Comparison of ENCODE assay signal across 10 cellular contexts in genomic region chr3:147120029-147120428, GRCh38.
DNase-seq lines count a peak whose midpoint lies in the region; ATAC-seq and TF ChIP-seq lines count a peak whose summit lies in the region.
"Had no signal": no experiment of that assay in that cellular context is flagged by ENCODE, and none has a peak within 500 bp of the region (broad histone marks: within the 10 kb centered on the region; RNA-seq: fewer than 3 reads in every experiment).

No MANE protein-coding gene starts in this region.

- peak; percentile 45 for TF ChIP-seq CTCF in left ventricle myocardium inferior (IDR thresholded peaks at IDR 0.05; ENCODE audit: borderline replicate concordance)
- TF ChIP-seq CTCF in right atrium auricular region (IDR thresholded peaks at IDR 0.05): peak in 1 of 2 donors; percentile 48
- TF ChIP-seq CTCF in PC-9 (conservative IDR thresholded peaks at IDR 0.05): peak; percentile 57
- no peak for TF ChIP-seq CTCF in ovary (IDR thresholded peaks at IDR 0.05)

- H3K27me3 ChIP-seq in left ventricle myocardium inferior (ENCODE audit: low read depth) (no peaks in the 10 kb centered on the region), right atrium auricular region (no peaks in the 10 kb centered on the region), PC-9 (ENCODE audit: insufficient read depth, low read depth) (no peaks in the 10 kb centered on the region), ovary (no peaks in the 10 kb centered on the region)
- H3K27me3 ChIP-seq: SJCRH30 had no signal

- POLR2A ChIA-PET in PC-9 (lab: Charles Lee; ENCODE audit: unreplicated experiment): no interaction called here

- H3K36me3 ChIP-seq in left ventricle myocardium inferior (no peaks in the 10 kb centered on the region), right atrium auricular region (no peaks in the 10 kb centered on the region), PC-9 (ENCODE audit: low read depth) (no peaks in the 10 kb centered on the region), ovary (no peaks in the 10 kb centered on the region)
- H3K36me3 ChIP-seq: SJCRH30 had no signal

- no peaks in the 10 kb centered on the region for H3K27me3 Mint-ChIP-seq in activated CD4-positive, alpha-beta T cell treated with anti-CD3 and anti-CD28 coated beads, Interleukin-2, amount 10 ng/mL, durations not matched to agents 24 days and 14 days
- H3K27me3 Mint-ChIP-seq: stimulated activated memory B cell treated with anti-CD40 and anti-IgM and Interleukin-4, amounts not matched to agents 10 μg/mL and 1 μg/mL and 100 μg/mL, for 72 hours had no signal

- H3K9me3 Mint-ChIP-seq in activated CD4-positive, alpha-beta T cell treated with anti-CD3 and anti-CD28 coated beads, Interleukin-2, amount 10 ng/mL, durations not matched to agents 24 days and 14 days: no peaks in the 10 kb centered on the region

- H3F3A ChIP-seq in PC-9 (ENCODE audit: insufficient read depth, low read depth): no peaks in the 10 kb centered on the region

- H3K27ac ChIP-seq in left ventricle myocardium inferior (replicated peaks) (no peak overlapping the region), right atrium auricular region (no peak overlapping the region), PC-9 (no peak overlapping the region), ovary (no peak overlapping the region)
- H3K27ac ChIP-seq: SJCRH30 had no signal

- H3K4me1 ChIP-seq in left ventricle myocardium inferior (no peaks in the 10 kb centered on the region), right atrium auricular region (no peaks in the 10 kb centered on the region), PC-9 (replicated peaks; ENCODE audit: insufficient read depth) (no peaks in the 10 kb centered on the region), ovary (ENCODE audit: insufficient read depth) (no peaks in the 10 kb centered on the region)
- H3K4me1 ChIP-seq: SJCRH30 had no signal

- H2AFZ ChIP-seq in PC-9: no peak overlapping the region

- no peaks in the 10 kb centered on the region for H3K79me2 ChIP-seq in PC-9 (ENCODE audit: low read depth)

- TF ChIP-seq EP300 in ovary (IDR thresholded peaks at IDR 0.05): no peak

- no peaks in the 10 kb centered on the region for H3K9me2 ChIP-seq in PC-9 (ENCODE audit: insufficient read depth)

- H3K36me3 Mint-ChIP-seq in activated CD4-positive, alpha-beta T cell treated with anti-CD3 and anti-CD28 coated beads, Interleukin-2, amount 10 ng/mL, durations not matched to agents 24 days and 14 days (ENCODE audit: low read depth): no peaks in the 10 kb centered on the region
- H3K36me3 Mint-ChIP-seq: stimulated activated memory B cell treated with anti-CD40 and anti-IgM and Interleukin-4, amounts not matched to agents 10 μg/mL and 1 μg/mL and 100 μg/mL, for 72 hours had no signal

- no peak for TF ChIP-seq POLR2A in ovary (IDR thresholded peaks at IDR 0.05)

- H3K4me3 ChIP-seq in left ventricle myocardium inferior: no peak overlapping the region
- no peak overlapping the region for H3K4me3 ChIP-seq in right atrium auricular region
- no peak overlapping the region for H3K4me3 ChIP-seq in PC-9
- H3K4me3 ChIP-seq in ovary: no peak overlapping the region
- H3K4me3 ChIP-seq: SJCRH30 had no signal

- no peak for DNase-seq in left ventricle myocardium inferior
- DNase-seq in right atrium auricular region (ENCODE audit: low spot score): no peak
- no peak for DNase-seq in PC-9
- DNase-seq in fibroblast of the conjunctiva (ENCODE audit: low read depth): peak; percentile 13
- no peak for DNase-seq in ovary
- DNase-seq in NOMO-1 (lab: John Stamatoyannopoulos, UW; ENCODE audit: unreplicated experiment in 2 of 2): no peak
- DNase-seq in activated CD4-positive, alpha-beta T cell treated with anti-CD3 and anti-CD28 coated beads, Interleukin-2, amount 10 ng/mL, durations not matched to agents 24 days and 14 days: no peak

- no peaks in the 10 kb centered on the region for H3K4me1 Mint-ChIP-seq in activated CD4-positive, alpha-beta T cell treated with anti-CD3 and anti-CD28 coated beads, Interleukin-2, amount 10 ng/mL, durations not matched to agents 24 days and 14 days
- H3K4me1 Mint-ChIP-seq: stimulated activated memory B cell treated with anti-CD40 and anti-IgM and Interleukin-4, amounts not matched to agents 10 μg/mL and 1 μg/mL and 100 μg/mL, for 72 hours had no signal

- 2 to 10% (median 2%) methylated on average over 4 of the region's 4 CpGs for WGBS in ovary, 3 donors

- peaks cover 6% of the 10 kb centered on the region for H3K9me3 ChIP-seq in left ventricle myocardium inferior (replicated peaks)
- no peaks in the 10 kb centered on the region for H3K9me3 ChIP-seq in right atrium auricular region
- H3K9me3 ChIP-seq in PC-9 (ENCODE audit: insufficient read depth, low read depth): no peaks in the 10 kb centered on the region
- no peaks in the 10 kb centered on the region for H3K9me3 ChIP-seq in ovary
- H3K9me3 ChIP-seq: SJCRH30 had no signal

- CTCF ChIA-PET in PC-9 (lab: Charles Lee): interaction anchor here (0.7 kb wide), 2 partner anchors 61 to 953 kb away, joined by 4 read pairs; no protein-coding TSS in a partner anchor

- no peak for ATAC-seq in HG03521 (IDR thresholded peaks at IDR 0.05; ENCODE audit: unreplicated experiment)
- ATAC-seq: stimulated activated memory B cell treated with anti-CD40 and anti-IgM and Interleukin-4, amounts not matched to agents 10 μg/mL and 1 μg/mL and 100 μg/mL, for 72 hours had no signal

- no peaks in the 10 kb centered on the region for H4K20me1 ChIP-seq in PC-9 (ENCODE audit: insufficient read depth)

- no peak overlapping the region for H3K4me2 ChIP-seq in PC-9

- no peak overlapping the region for H3K27ac Mint-ChIP-seq in activated CD4-positive, alpha-beta T cell treated with anti-CD3 and anti-CD28 coated beads, Interleukin-2, amount 10 ng/mL, durations not matched to agents 24 days and 14 days
- H3K27ac Mint-ChIP-seq: stimulated activated memory B cell treated with anti-CD40 and anti-IgM and Interleukin-4, amounts not matched to agents 10 μg/mL and 1 μg/mL and 100 μg/mL, for 72 hours had no signal

- no peak overlapping the region for H3K4me3 Mint-ChIP-seq in activated CD4-positive, alpha-beta T cell treated with anti-CD3 and anti-CD28 coated beads, Interleukin-2, amount 10 ng/mL, durations not matched to agents 24 days and 14 days
- H3K4me3 Mint-ChIP-seq: stimulated activated memory B cell treated with anti-CD40 and anti-IgM and Interleukin-4, amounts not matched to agents 10 μg/mL and 1 μg/mL and 100 μg/mL, for 72 hours had no signal

- BruUV-seq in PC-9 (replicated peaks; lab: Mats Ljungman, UMichigan): no TSS peak

- intact Hi-C loops in left ventricle myocardium inferior (cut with micrococcal nuclease): no loop called here
- intact Hi-C loops in PC-9 (cut with micrococcal nuclease; ENCODE audit: unreplicated experiment): loop anchor here (2.0 to 10.0 kb wide), 3 partner anchors 497 to 1245 kb away; no protein-coding TSS in a partner anchor
- intact Hi-C loops in ovary (cut with DNase I): no loop called here
- intact Hi-C loops in activated CD4-positive, alpha-beta T cell treated with anti-CD3 and anti-CD28 coated beads, Interleukin-2, amount 10 ng/mL, durations not matched to agents 24 days and 14 days (cut with micrococcal nuclease): no loop called here

Comparison
In these comparisons a context has a peak if more than half of its experiments do, and no peak if none do; other contexts are left out.
1. CTCF ChIP-seq: peak in left ventricle myocardium inferior (single experiment) and PC-9 (single experiment); none in ovary (0 of 3).